1 cellular context compared by ENCODE assay signal in the genomic region with DNA sequence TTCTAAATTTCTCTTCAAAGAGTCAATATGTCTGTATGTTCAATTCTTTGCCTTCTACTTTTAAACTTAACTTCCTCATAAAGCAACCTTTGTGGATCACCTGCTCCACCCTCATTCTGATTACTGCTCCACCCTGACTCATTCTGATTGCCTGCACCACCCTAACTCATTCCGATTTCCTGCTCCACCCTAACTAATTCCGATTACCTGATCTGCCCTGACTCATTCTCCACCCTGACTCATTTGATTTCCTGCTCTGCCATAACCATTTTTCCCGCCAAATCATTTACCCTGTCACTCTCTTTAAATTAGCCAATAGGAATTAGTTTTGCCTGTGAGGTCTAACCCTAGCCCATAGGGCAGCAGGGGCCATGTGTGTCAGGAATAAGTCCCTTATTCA.
TF ChIP-seq lines count a peak whose summit lies in the region.

No MANE protein-coding gene starts in this region.

TF ChIP-seq in WTC11, 78 proteins besides CTCF, POLR2A, EP300 and RAD21 (continued from another document):
- TF ChIP-seq, protein P1, sequence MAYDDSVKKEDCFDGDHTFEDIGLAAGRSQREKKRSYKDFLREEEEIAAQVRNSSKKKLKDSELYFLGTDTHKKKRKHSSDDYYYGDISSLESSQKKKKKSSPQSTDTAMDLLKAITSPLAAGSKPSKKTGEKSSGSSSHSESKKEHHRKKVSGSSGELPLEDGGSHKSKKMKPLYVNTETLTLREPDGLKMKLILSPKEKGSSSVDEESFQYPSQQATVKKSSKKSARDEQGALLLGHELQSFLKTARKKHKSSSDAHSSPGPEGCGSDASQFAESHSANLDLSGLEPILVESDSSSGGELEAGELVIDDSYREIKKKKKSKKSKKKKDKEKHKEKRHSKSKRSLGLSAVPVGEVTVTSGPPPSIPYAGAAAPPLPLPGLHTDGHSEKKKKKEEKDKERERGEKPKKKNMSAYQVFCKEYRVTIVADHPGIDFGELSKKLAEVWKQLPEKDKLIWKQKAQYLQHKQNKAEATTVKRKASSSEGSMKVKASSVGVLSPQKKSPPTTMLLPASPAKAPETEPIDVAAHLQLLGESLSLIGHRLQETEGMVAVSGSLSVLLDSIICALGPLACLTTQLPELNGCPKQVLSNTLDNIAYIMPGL (CRISPR knock-in tag; IDR thresholded peaks at IDR 0.05) = no peak
- TF ChIP-seq, protein P2, sequence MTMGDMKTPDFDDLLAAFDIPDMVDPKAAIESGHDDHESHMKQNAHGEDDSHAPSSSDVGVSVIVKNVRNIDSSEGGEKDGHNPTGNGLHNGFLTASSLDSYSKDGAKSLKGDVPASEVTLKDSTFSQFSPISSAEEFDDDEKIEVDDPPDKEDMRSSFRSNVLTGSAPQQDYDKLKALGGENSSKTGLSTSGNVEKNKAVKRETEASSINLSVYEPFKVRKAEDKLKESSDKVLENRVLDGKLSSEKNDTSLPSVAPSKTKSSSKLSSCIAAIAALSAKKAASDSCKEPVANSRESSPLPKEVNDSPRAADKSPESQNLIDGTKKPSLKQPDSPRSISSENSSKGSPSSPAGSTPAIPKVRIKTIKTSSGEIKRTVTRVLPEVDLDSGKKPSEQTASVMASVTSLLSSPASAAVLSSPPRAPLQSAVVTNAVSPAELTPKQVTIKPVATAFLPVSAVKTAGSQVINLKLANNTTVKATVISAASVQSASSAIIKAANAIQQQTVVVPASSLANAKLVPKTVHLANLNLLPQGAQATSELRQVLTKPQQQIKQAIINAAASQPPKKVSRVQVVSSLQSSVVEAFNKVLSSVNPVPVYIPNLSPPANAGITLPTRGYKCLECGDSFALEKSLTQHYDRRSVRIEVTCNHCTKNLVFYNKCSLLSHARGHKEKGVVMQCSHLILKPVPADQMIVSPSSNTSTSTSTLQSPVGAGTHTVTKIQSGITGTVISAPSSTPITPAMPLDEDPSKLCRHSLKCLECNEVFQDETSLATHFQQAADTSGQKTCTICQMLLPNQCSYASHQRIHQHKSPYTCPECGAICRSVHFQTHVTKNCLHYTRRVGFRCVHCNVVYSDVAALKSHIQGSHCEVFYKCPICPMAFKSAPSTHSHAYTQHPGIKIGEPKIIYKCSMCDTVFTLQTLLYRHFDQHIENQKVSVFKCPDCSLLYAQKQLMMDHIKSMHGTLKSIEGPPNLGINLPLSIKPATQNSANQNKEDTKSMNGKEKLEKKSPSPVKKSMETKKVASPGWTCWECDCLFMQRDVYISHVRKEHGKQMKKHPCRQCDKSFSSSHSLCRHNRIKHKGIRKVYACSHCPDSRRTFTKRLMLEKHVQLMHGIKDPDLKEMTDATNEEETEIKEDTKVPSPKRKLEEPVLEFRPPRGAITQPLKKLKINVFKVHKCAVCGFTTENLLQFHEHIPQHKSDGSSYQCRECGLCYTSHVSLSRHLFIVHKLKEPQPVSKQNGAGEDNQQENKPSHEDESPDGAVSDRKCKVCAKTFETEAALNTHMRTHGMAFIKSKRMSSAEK (CRISPR knock-in tag; IDR thresholded peaks at IDR 0.05; ENCODE audit: borderline replicate concordance) = no peak
- TF ChIP-seq, protein P3, sequence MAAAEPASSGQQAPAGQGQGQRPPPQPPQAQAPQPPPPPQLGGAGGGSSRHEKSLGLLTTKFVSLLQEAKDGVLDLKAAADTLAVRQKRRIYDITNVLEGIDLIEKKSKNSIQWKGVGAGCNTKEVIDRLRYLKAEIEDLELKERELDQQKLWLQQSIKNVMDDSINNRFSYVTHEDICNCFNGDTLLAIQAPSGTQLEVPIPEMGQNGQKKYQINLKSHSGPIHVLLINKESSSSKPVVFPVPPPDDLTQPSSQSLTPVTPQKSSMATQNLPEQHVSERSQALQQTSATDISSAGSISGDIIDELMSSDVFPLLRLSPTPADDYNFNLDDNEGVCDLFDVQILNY (CRISPR knock-in tag; IDR thresholded peaks at IDR 0.05) = no peak
- TF ChIP-seq RELA (CRISPR knock-in tag; IDR thresholded peaks at IDR 0.05; ENCODE audit: borderline replicate concordance) (no peak), CBFB (CRISPR knock-in tag; IDR thresholded peaks at IDR 0.05; ENCODE audit: low read depth) (no peak), ZNF121 (CRISPR knock-in tag; IDR thresholded peaks at IDR 0.05) (no peak), OVOL2 (CRISPR knock-in tag; IDR thresholded peaks at IDR 0.05; ENCODE audit: borderline replicate concordance) (no peak)
